23 cellular contexts compared by ENCODE assay signal in the genomic region with DNA sequence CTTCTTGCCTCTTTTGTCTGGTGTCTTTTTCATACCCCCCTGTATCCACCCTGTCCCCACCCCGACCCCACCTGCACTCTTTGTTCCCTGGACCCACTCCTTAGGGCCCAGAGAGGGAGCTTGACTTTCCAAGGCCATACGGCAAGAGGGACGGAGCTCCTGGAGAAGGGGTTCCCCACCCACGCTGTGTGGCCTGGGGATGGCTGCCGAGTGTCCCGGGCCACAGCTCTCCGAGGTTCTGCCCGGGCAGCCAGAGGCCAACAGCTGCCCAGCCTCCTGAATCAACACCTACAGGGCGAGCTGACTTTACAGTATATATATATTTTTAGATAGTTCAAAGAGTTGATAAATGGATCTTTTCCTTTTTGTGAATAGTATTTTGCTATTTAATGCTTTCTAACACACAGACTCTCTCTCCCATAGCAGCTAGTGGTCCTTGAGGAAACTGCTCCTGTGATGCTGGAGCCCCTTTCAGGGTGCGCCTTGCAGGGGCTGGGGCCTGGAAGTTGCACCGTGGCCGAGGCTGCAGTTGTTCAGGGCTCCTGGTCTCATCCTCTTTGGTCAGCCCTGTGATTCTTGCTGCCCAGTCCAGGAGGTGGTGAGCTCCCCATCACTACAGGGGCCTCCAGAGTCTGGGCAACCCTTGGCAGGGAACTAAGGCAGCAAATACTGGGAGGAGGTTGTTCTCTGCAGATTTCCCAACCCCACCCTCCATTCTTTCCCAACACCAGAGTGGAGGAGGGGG.
"Had no signal": no experiment of that assay in that cellular context is flagged by ENCODE, and none has a peak within 500 bp of the region (broad histone marks: within the 10 kb centered on the region; RNA-seq: fewer than 3 reads in every experiment).

No MANE protein-coding gene starts in this region.

- H3K4me2 ChIP-seq: KMS-11 had no signal

- FAIRE-seq: HepG2, K562, RCC 7860 had no signal

- H3K9me3 ChIP-seq: SJSA1 had no signal

- DNase-seq: Kasumi-1, MV-4-11, NCI-H1048, NCI-H1105, NCI-H1417, NCI-H1436 treated with DMSO at 0.1 percent for 48 hours, NCI-H1694, NCI-H187 treated with DMSO at 0.1 percent for 48 hours, NCI-H2029 treated with DMSO at 0.1 percent for 48 hours, NCI-H2171 treated with DMSO at 0.1 percent for 48 hours, NCI-H345, NCI-H524, NCI-H526 treated with DMSO at 0.1 percent for 48 hours, NCI-H748 treated with DMSO at 0.1 percent for 48 hours, Right ventricle myocardium superior, RPMI8226, SIG-M5 had no signal

- H3K27ac ChIP-seq: KMS-11, SJSA1, SK-N-MC had no signal

- H3K9ac ChIP-seq: KMS-11 had no signal

- ATAC-seq: HepG2, K562 had no signal

- H3K4me1 ChIP-seq: SJSA1 had no signal

- H3K4me3 ChIP-seq: K562, SJSA1, SK-N-MC had no signal

- H3K36me3 ChIP-seq: SJSA1 had no signal

- H3K27me3 ChIP-seq: SJSA1 had no signal
